Comparison of ENCODE assay signal across 25 cellular contexts in the genomic region with DNA sequence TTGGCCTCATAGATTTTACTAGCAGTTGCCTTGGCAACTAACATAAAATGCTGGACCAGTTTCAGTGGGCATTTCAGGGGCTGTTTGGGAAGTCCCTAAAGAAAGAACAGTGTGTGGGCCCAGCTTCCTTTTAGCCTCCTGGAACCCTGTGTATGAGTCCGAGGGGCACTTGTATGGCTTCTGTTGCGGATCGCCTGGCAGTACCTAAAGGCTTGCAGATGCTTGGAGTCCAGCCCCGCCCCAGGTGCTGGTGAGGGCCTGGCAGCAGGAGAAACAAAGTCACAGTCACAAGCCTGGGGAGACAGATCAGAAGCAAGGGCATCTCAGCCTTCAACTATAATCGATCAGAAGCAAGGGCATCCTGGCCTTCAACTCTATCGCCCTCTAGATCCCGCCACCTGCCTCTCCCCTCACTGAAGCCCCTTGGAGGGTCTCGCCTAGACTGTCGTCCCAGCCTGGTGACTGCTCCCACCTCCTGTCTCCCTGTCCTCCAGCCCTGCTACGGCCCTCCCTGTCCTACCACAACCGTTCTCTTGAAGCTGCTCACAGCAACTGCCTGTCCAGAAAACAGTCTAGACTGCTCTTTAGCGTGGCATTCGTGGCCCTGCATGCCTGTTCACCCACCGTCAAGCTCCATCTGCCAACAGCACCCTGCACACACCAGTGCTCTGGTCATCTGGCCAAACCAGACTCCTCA. TPM values are rescaled to one million over a fixed set of nuclear protein-coding genes. Genes with fewer than 3 reads are reported as not detected.
A peak's percentile ranks its signal among the peaks of the same experiment; 100 is the strongest.
DNase-seq lines count a peak whose midpoint lies in the region; ATAC-seq and TF ChIP-seq lines count a peak whose summit lies in the region.
"Had no signal": no experiment of that assay in that cellular context is flagged by ENCODE, and none has a peak within 500 bp of the region (broad histone marks: within the 10 kb centered on the region; RNA-seq: fewer than 3 reads in every experiment).

No MANE protein-coding gene starts in this region.

- H3K36me3 Mint-ChIP-seq in GM23338 (ENCODE audit: low read depth) (no peaks in the 10 kb centered on the region), T-helper 17 cell (ENCODE audit: low read depth) (no peaks in the 10 kb centered on the region), endothelial cell (ENCODE audit: low read depth, unreplicated experiment) (no peaks in the 10 kb centered on the region)
- H3K36me3 Mint-ChIP-seq: CD4-positive, alpha-beta memory T cell had no signal

- H3K4me3 Mint-ChIP-seq in GM23338, result no peak overlapping the region
- no peak overlapping the region for H3K4me3 Mint-ChIP-seq in T-helper 17 cell
- no peak overlapping the region for H3K4me3 Mint-ChIP-seq in endothelial cell (ENCODE audit: unreplicated experiment)
- H3K4me3 Mint-ChIP-seq: CD4-positive, alpha-beta memory T cell had no signal

- H3K9ac ChIP-seq in neuronal stem cell (ENCODE audit: low read depth, low read length, poor library complexity), result no peak overlapping the region
- H3K9ac ChIP-seq: BLaER1 treated with 17β-estradiol and CSF1 and Interleukin-3, amounts not matched to agents 10 nM and 100 nM had no signal

- no CpG with 5 or more reads among the region's 14 CpGs for WGBS in neuronal stem cell (ENCODE audit: extremely low coverage in 2 of 2, insufficient read length in 2 of 2, insufficient replicate concordance in 1 of 2), 2 donors

- H3K27me3 Mint-ChIP-seq in GM23338 (ENCODE audit: insufficient read depth, low read depth, poor library complexity) (peaks cover under 1% of the 10 kb centered on the region), T-helper 17 cell (peaks cover 29% of the 10 kb centered on the region), endothelial cell (ENCODE audit: unreplicated experiment) (peaks cover 6% of the 10 kb centered on the region)

- peak overlapping the region; percentile 67 for H3K23ac ChIP-seq in neuronal stem cell (ENCODE audit: low read depth, low read length, poor library complexity)

- H3K27ac Mint-ChIP-seq in GM23338 (no peak overlapping the region), T-helper 17 cell (peak overlapping the region; percentile 60), endothelial cell (ENCODE audit: unreplicated experiment) (peak overlapping the region; percentile 37)

- H2BK120ac ChIP-seq in neuronal stem cell (ENCODE audit: low read depth, low read length), result no peak overlapping the region

- H3K36me3 ChIP-seq in GM23338 (ENCODE audit: insufficient read depth) (no peaks in the 10 kb centered on the region), neuronal stem cell (replicated peaks in 1 of 2; ENCODE audit: control insufficient read depth in 2 of 2, insufficient read depth in 2 of 2, low read length in 2 of 2) (peaks cover 49 to 88% of the 10 kb centered on the region in 2 donors), SJCRH30 (no peaks in the 10 kb centered on the region)
- H3K36me3 ChIP-seq: BLaER1 treated with 17β-estradiol and CSF1 and Interleukin-3, amounts not matched to agents 10 nM and 100 nM had no signal

- H3K4me1 Mint-ChIP-seq in GM23338 (peaks cover 6% of the 10 kb centered on the region; the same call in 2 of the 3 replicates), T-helper 17 cell (peaks cover 6% of the 10 kb centered on the region), endothelial cell (ENCODE audit: unreplicated experiment) (peaks cover 4% of the 10 kb centered on the region)

- H3K79me2 ChIP-seq in GM23338 (replicated peaks; ENCODE audit: insufficient read depth), result no peaks in the 10 kb centered on the region

- no peak overlapping the region for H3K4me3 ChIP-seq in GM23338
- H3K4me3 ChIP-seq in neuronal stem cell (ENCODE audit: low read length in 2 of 2), result no peak overlapping the region
- no peak overlapping the region for H3K4me3 ChIP-seq in SJCRH30
- H3K4me3 ChIP-seq: A549; BLaER1 treated with 17β-estradiol and CSF1 and Interleukin-3, amounts not matched to agents 10 nM and 100 nM had no signal

- H2AFZ ChIP-seq in GM23338 (no peak overlapping the region), neuronal stem cell (ENCODE audit: low read length) (no peak overlapping the region)

- H3K4me1 ChIP-seq in GM23338 (ENCODE audit: insufficient read depth), result no peaks in the 10 kb centered on the region
- H3K4me1 ChIP-seq in neuronal stem cell (ENCODE audit: control insufficient read depth in 2 of 2, insufficient read depth in 1 of 2, low read depth in 1 of 2, low read length in 2 of 2), result peaks cover 0 to 3% of the 10 kb centered on the region in 2 donors
- H3K4me1 ChIP-seq in SJCRH30, result no peaks in the 10 kb centered on the region
- H3K4me1 ChIP-seq: A549; BLaER1 treated with 17β-estradiol and CSF1 and Interleukin-3, amounts not matched to agents 10 nM and 100 nM had no signal

- H4K91ac ChIP-seq in neuronal stem cell (ENCODE audit: low read depth, low read length, poor library complexity), result no peak overlapping the region

- ATAC-seq in GM23338, result no peak
- no peak for ATAC-seq in T-helper 17 cell
- ATAC-seq: HCT116, PC-3, SK-N-SH treated with all-trans-retinoic acid at 6 μM for 48 hours had no signal

- TF ChIP-seq CTCF in GM23338 (conservative IDR thresholded peaks at IDR 0.05; ENCODE audit: low read depth in 2 of 2) (peak; percentile 8 to 35; a peak in 1 of 4 replicates), endothelial cell (IDR thresholded peaks at IDR 0.05; ENCODE audit: unreplicated experiment) (no peak)

- H3K9me3 Mint-ChIP-seq in GM23338 (no peaks in the 10 kb centered on the region), endothelial cell (ENCODE audit: unreplicated experiment) (no peaks in the 10 kb centered on the region)

- H4K20me1 ChIP-seq in GM23338 (replicated peaks; ENCODE audit: insufficient read depth), result no peaks in the 10 kb centered on the region
- H4K20me1 ChIP-seq: BLaER1 treated with 17β-estradiol and CSF1 and Interleukin-3, amounts not matched to agents 10 nM and 100 nM had no signal

- no peak overlapping the region for H3K14ac ChIP-seq in neuronal stem cell (ENCODE audit: low read length)

- DNase-seq in GM23338 (ENCODE audit: low spot score) (no peak), T-helper 17 cell (no peak), endothelial cell (ENCODE audit: low spot score) (no peak), neuronal stem cell (ENCODE audit: low spot score) (no peak), GM19238 (ENCODE audit: insufficient read length, low spot score) (no peak), NCI-H1417 treated with DMSO at 0.1 percent for 48 hours (lab: John Stamatoyannopoulos, UW) (no peak), SJCRH30 (no peak)
- DNase-seq: AML-193; CD4-positive, alpha-beta memory T cell; DMS79 treated with DMSO at 0.1 percent for 48 hours; GF-D8; Kasumi-1; NCI-H1092 treated with DMSO at 0.1 percent for 48 hours; NCI-H1436 treated with DMSO at 0.1 percent for 48 hours; NCI-H187 treated with DMSO at 0.1 percent for 48 hours; NCI-H2107; NCI-H524 treated with DMSO at 0.1 percent for 48 hours; NCI-H774; NK-92 treated with Interleukin-12 subunit alpha and Interleukin-12 subunit beta, amount 100 ng/mL, for 24 hours; PC-3 had no signal

- H4K8ac ChIP-seq in neuronal stem cell (ENCODE audit: low read depth, low read length), result no peak overlapping the region

- H3K27me3 ChIP-seq in GM23338 (ENCODE audit: insufficient read depth), result no peaks in the 10 kb centered on the region
- no peaks in the 10 kb centered on the region for H3K27me3 ChIP-seq in neuronal stem cell (ENCODE audit: control insufficient read depth in 3 of 3, insufficient read depth in 3 of 3, low read depth in 1 of 3, low read length in 3 of 3)
- H3K27me3 ChIP-seq in SJCRH30, result peaks cover 13% of the 10 kb centered on the region; the same call in 1 of the 2 replicates
- H3K27me3 ChIP-seq: BLaER1 treated with 17β-estradiol and CSF1 and Interleukin-3, amounts not matched to agents 10 nM and 100 nM had no signal

- H3K18ac ChIP-seq in neuronal stem cell (ENCODE audit: low read length), result no peak overlapping the region

- no peak overlapping the region for H2BK5ac ChIP-seq in neuronal stem cell (ENCODE audit: low read length)

- H3K4ac ChIP-seq in neuronal stem cell (ENCODE audit: low read length), result no peak overlapping the region

- H3K9me3 ChIP-seq in T-helper 17 cell (ENCODE audit: control insufficient read depth, low read length, poor library complexity, severe bottlenecking) (no peaks in the 10 kb centered on the region), neuronal stem cell (replicated peaks in 1 of 2; ENCODE audit: control insufficient read depth in 2 of 2, insufficient read depth in 1 of 2, low read depth in 1 of 2, low read length in 2 of 2) (no peaks in the 10 kb centered on the region), SJCRH30 (replicated peaks) (no peaks in the 10 kb centered on the region)
- H3K9me3 ChIP-seq: A549; BLaER1 treated with 17β-estradiol and CSF1 and Interleukin-3, amounts not matched to agents 10 nM and 100 nM had no signal

- no peak overlapping the region for H2BK15ac ChIP-seq in neuronal stem cell (ENCODE audit: low read length)

- H2AK5ac ChIP-seq in neuronal stem cell (ENCODE audit: low read depth, low read length), result no peak overlapping the region

- H3K9me2 ChIP-seq in GM23338 (ENCODE audit: insufficient read depth), result no peaks in the 10 kb centered on the region

- H3K4me2 ChIP-seq in GM23338, result no peak overlapping the region
- no peak overlapping the region for H3K4me2 ChIP-seq in neuronal stem cell (ENCODE audit: insufficient read depth, low read length, poor library complexity, severe bottlenecking)
- H3K4me2 ChIP-seq: A549; BLaER1 treated with 17β-estradiol and CSF1 and Interleukin-3, amounts not matched to agents 10 nM and 100 nM had no signal

- H2BK12ac ChIP-seq in neuronal stem cell (ENCODE audit: low read length), result no peak overlapping the region

- H3K27ac ChIP-seq in GM23338 (ENCODE audit: low read depth) (no peak overlapping the region), neuronal stem cell (replicated peaks; ENCODE audit: low read length) (no peak overlapping the region), SJCRH30 (no peak overlapping the region)
- H3K27ac ChIP-seq: A549; BLaER1 treated with 17β-estradiol and CSF1 and Interleukin-3, amounts not matched to agents 10 nM and 100 nM; HL-60 had no signal

- peaks cover 8% of the 10 kb centered on the region for H3K79me1 ChIP-seq in neuronal stem cell (ENCODE audit: low read depth, low read length)

- H3F3A ChIP-seq in GM23338 (replicated peaks; ENCODE audit: low read depth), result no peaks in the 10 kb centered on the region

RNA-seq across cellular contexts. Expression of a gene that starts 36.7 kb away (rescaled TPM):
- 3.7 and 4.5 TPM in 2 replicates for total RNA-seq in GM23338 (2014; rRNA removed; shearing (Covaris generic))
- polyA plus RNA-seq in GM23338 (2016; fragmentation: Nextera tagmentation; extraction: Ambion mirVana), result 3.3 and 3.5 TPM in 2 replicates
- total RNA-seq in T-helper 17 cell (1 to 10 TPM; 5.0 to 5.8 TPM), endothelial cell (ENCODE audit: unreplicated experiment) (4.1 TPM)
- 13.3 TPM for polyA plus RNA-seq in neuronal stem cell (2013, experiment 1 of 2)
- 13.3 TPM for polyA plus RNA-seq in neuronal stem cell (2013, experiment 2 of 2)
- total RNA-seq in SJCRH30 (2014; rRNA removed; shearing (Covaris generic)), result 0.51 and 0.57 TPM in 2 replicates
